In the genomic region with DNA sequence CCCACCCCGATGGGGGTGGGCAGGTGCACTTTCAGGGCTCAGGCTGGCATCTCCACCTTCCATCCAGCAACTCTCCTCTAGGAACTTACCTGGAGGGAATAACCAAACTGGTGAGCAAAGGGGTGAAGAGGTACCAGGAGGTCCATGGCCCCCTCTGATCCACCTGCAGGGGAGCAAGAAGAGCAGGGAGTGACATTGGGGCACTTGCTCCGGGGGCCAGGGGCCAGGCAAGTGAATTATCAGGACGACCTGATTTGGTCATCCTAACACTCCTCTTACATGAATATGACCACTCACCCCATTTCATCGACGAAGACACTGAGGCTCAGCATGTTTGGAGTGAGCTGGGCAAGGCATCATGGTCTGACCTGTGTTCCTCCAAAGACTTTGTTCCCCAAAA, we compare ENCODE assay signal across 26 cellular contexts. TPM values are rescaled to one million over a fixed set of nuclear protein-coding genes. Genes with fewer than 3 reads are reported as not detected.
DNase-seq lines count a peak whose midpoint lies in the region; ATAC-seq and TF ChIP-seq lines count a peak whose summit lies in the region.
"Had no signal": no experiment of that assay in that cellular context is flagged by ENCODE, and none has a peak within 500 bp of the region (broad histone marks: within the 10 kb centered on the region; RNA-seq: fewer than 3 reads in every experiment).

No MANE protein-coding gene starts in this region.

- no peak overlapping the region for H3K4ac ChIP-seq in mesenchymal stem cell (ENCODE audit: low read depth in 1 of 2, low read length in 2 of 2)

- no peak overlapping the region for H2BK120ac ChIP-seq in mesenchymal stem cell (ENCODE audit: low read depth, low read length)

- no peak for ATAC-seq in lower lobe of right lung

- H3K18ac ChIP-seq in mesenchymal stem cell (ENCODE audit: low read depth in 1 of 2, low read length in 2 of 2) = no peak overlapping the region

- no peak overlapping the region for H2BK5ac ChIP-seq in mesenchymal stem cell (ENCODE audit: low read depth, low read length, poor library complexity, severe bottlenecking)

- H3K27ac Mint-ChIP-seq in chondrocyte (ENCODE audit: unreplicated experiment) = no peak overlapping the region
- H3K27ac Mint-ChIP-seq: CD14-positive monocyte; CD4-positive, alpha-beta memory T cell had no signal

- H3K14ac ChIP-seq in mesenchymal stem cell (ENCODE audit: low read length in 2 of 2) = no peak overlapping the region

- WGBS in mesenchymal stem cell = 49% methylated on average over 5 of the region's 5 CpGs

- H3K27me3 ChIP-seq in lower lobe of right lung (ENCODE audit: low read depth) = peaks cover 52% of the 10 kb centered on the region
- peaks cover 67 to 86% of the 10 kb centered on the region in 2 experiments for H3K27me3 ChIP-seq in mesenchymal stem cell (ENCODE audit: control insufficient read depth in 1 of 2, insufficient read depth in 1 of 2, low read length in 2 of 2)

- no peak overlapping the region for H3K4me2 ChIP-seq in mesenchymal stem cell (ENCODE audit: low read length, poor library complexity, severe bottlenecking)
- H3K4me2 ChIP-seq: BLaER1 had no signal

- H3K9me3 ChIP-seq in HEK293 (ENCODE audit: control insufficient read depth, insufficient read depth, low read depth, low read length) = no peaks in the 10 kb centered on the region
- H3K9me3 ChIP-seq in lower lobe of right lung = peaks cover 2% of the 10 kb centered on the region
- H3K9me3 ChIP-seq in mesenchymal stem cell (ENCODE audit: control insufficient read depth, low read length) = no peaks in the 10 kb centered on the region
- H3K9me3 ChIP-seq: BE2C had no signal

- H3K4me3 Mint-ChIP-seq in chondrocyte (ENCODE audit: unreplicated experiment) = no peak overlapping the region
- H3K4me3 Mint-ChIP-seq: CD4-positive, alpha-beta memory T cell; CD4-positive, CD25-positive, alpha-beta regulatory T cell; CD8-positive, alpha-beta memory T cell had no signal

- CTCF ChIA-PET in HEK293 (lab: Yijun Ruan, JAX) = no interaction called here

- no peak overlapping the region for H3K23ac ChIP-seq in mesenchymal stem cell (ENCODE audit: low read length in 2 of 2)

- DNase-seq in chondrocyte (ENCODE audit: low spot score) = peak; percentile 51
- DNase-seq in lower lobe of right lung = peak; percentile 3
- DNase-seq in iPS-NIHi7 (ENCODE audit: extremely low spot score) = no peak
- DNase-seq in NOMO-1 treated with dmso at 0.1 percent for 144 hours (lab: John Stamatoyannopoulos, UW; ENCODE audit: unreplicated experiment) = no peak
- DNase-seq in mesenchymal stem cell = no peak
- DNase-seq: 8988T; ACHN; BE2C; C1 segment of cervical spinal cord; CD4-positive, alpha-beta memory T cell; CD4-positive, CD25-positive, alpha-beta regulatory T cell; CD8-positive, alpha-beta memory T cell; COR-L47; DMS 273 treated with DMSO at 0.1 percent for 48 hours; DMS153; DMS53; DMS79; DND-41; EL; GF-D8 had no signal

- intact Hi-C loops in lower lobe of right lung (cut with DNase I) = no loop called here

- H4K91ac ChIP-seq in mesenchymal stem cell (ENCODE audit: low read length) = no peak overlapping the region

- H3K9ac ChIP-seq in mesenchymal stem cell (ENCODE audit: low read length) = no peak overlapping the region
- H3K9ac ChIP-seq: BLaER1 had no signal

- TF ChIP-seq CTCF in HEK293 (tag by site-specific recombination; IDR thresholded peaks at IDR 0.05) (no peak), chondrocyte (IDR thresholded peaks at IDR 0.05) (no peak), lower lobe of right lung (IDR thresholded peaks at IDR 0.05) (no peak)

- no peak overlapping the region for H2AK5ac ChIP-seq in mesenchymal stem cell (ENCODE audit: low read length, severe bottlenecking)

- H2BK15ac ChIP-seq in mesenchymal stem cell (ENCODE audit: low read depth, poor library complexity, severe bottlenecking) = no peak overlapping the region

- H3K4me1 ChIP-seq in HEK293 (ENCODE audit: control insufficient read depth, insufficient read depth, low read length) = no peaks in the 10 kb centered on the region; the same call in 1 of the 2 replicates
- no peaks in the 10 kb centered on the region for H3K4me1 ChIP-seq in lower lobe of right lung
- peaks cover 5% of the 10 kb centered on the region for H3K4me1 ChIP-seq in mesenchymal stem cell (ENCODE audit: control insufficient read depth, insufficient read depth, low read depth, low read length)
- H3K4me1 ChIP-seq: BE2C had no signal

- H3K36me3 ChIP-seq in HEK293 (ENCODE audit: control insufficient read depth in 2 of 2, insufficient read depth in 1 of 2, low read length in 2 of 2) (no peaks in the 10 kb centered on the region), lower lobe of right lung (no peaks in the 10 kb centered on the region), mesenchymal stem cell (ENCODE audit: control insufficient read depth in 1 of 2, insufficient read depth in 2 of 2, low read depth in 1 of 2, low read length in 2 of 2) (no peaks in the 10 kb centered on the region)
- H3K36me3 ChIP-seq: BE2C, BLaER1 had no signal

- H3K9me3 Mint-ChIP-seq in chondrocyte (ENCODE audit: low read depth) = no peaks in the 10 kb centered on the region

- no peaks in the 10 kb centered on the region for H3K79me1 ChIP-seq in mesenchymal stem cell (replicated peaks; ENCODE audit: low read length, poor library complexity, severe bottlenecking)

- no peak overlapping the region for H4K8ac ChIP-seq in mesenchymal stem cell (ENCODE audit: low read length)

- H3K4me3 ChIP-seq in HEK293 (ENCODE audit: low read depth, low read length) = no peak overlapping the region
- H3K4me3 ChIP-seq in lower lobe of right lung = no peak overlapping the region
- H3K4me3 ChIP-seq in mesenchymal stem cell (ENCODE audit: insufficient read depth in 1 of 2, low read depth in 1 of 2, low read length in 2 of 2) = no peak overlapping the region
- H3K4me3 ChIP-seq: BLaER1 had no signal

- H3K27me3 Mint-ChIP-seq in chondrocyte (ENCODE audit: low read depth) = peaks cover 69% of the 10 kb centered on the region

- H3K27ac ChIP-seq in HEK293 (ENCODE audit: extremely low read depth, low read depth, low read length) (no peak overlapping the region), lower lobe of right lung (no peak overlapping the region), mesenchymal stem cell (ENCODE audit: low read length, poor library complexity, severe bottlenecking) (no peak overlapping the region)
- H3K27ac ChIP-seq: BLaER1 had no signal

- H3K36me3 Mint-ChIP-seq in chondrocyte (ENCODE audit: low read depth) = no peaks in the 10 kb centered on the region
- H3K36me3 Mint-ChIP-seq: CD4-positive, CD25-positive, alpha-beta regulatory T cell; CD8-positive, alpha-beta memory T cell had no signal

- H3K4me1 Mint-ChIP-seq in chondrocyte (ENCODE audit: low read depth) = peaks cover 15% of the 10 kb centered on the region
- H3K4me1 Mint-ChIP-seq: CD14-positive monocyte had no signal

- POLR2A ChIA-PET in HEK293 (lab: Yijun Ruan, JAX) = no interaction called here

- no peak overlapping the region for H2AFZ ChIP-seq in mesenchymal stem cell (ENCODE audit: low read depth, low read length)

- H2BK12ac ChIP-seq in mesenchymal stem cell (ENCODE audit: low read length in 2 of 2) = no peak overlapping the region

TF ChIP-seq in HEK293, 187 proteins besides CTCF, POLR2A, EP300 and RAD21:
- no peak for TF ChIP-seq ZBTB21 (tag by site-specific recombination; IDR thresholded peaks at IDR 0.05)
- 0 out of 2 replicates have a peak, but pooled peaks have one; percentile 1 for TF ChIP-seq GLIS2 (tag by site-specific recombination; IDR thresholded peaks at IDR 0.05)
TF ChIP-seq in HEK293: peak in this region for 1.

RNA-seq across cellular contexts. Expression of a gene that starts 6.0 kb away (rescaled TPM):
- total RNA-seq in chondrocyte = not detected in 3 replicates
- total RNA-seq in lower lobe of right lung = 1.9 TPM
- polyA plus RNA-seq in mesenchymal stem cell (2013, experiment 1 of 2) = not detected
- polyA plus RNA-seq in mesenchymal stem cell (2013, experiment 2 of 2) = not detected
- total RNA-seq: A673; CD4-positive, alpha-beta memory T cell; CD4-positive, CD25-positive, alpha-beta regulatory T cell; CD8-positive, alpha-beta memory T cell; Daoy had no signal
- polyA plus RNA-seq: AG04450; CD14-positive monocyte; CD4-positive, alpha-beta memory T cell; CD4-positive, CD25-positive, alpha-beta regulatory T cell; CD8-positive, alpha-beta memory T cell had no signal

Comparison
In these comparisons a context has a peak if more than half of its experiments do, and no peak if none do; other contexts are left out.
1. DNase-seq: peak in chondrocyte (single experiment) and lower lobe of right lung (single experiment); none in iPS-NIHi7 (single experiment), NOMO-1 treated with dmso at 0.1 percent for 144 hours (single experiment) and mesenchymal stem cell (single experiment).